Comparison of ENCODE assay signal across 14 cellular contexts in genomic region chr14:105290598-105291356, GRCh38. TPM values are rescaled to one million over a fixed set of nuclear protein-coding genes. Genes with fewer than 3 reads are reported as not detected.
A peak's percentile ranks its signal among the peaks of the same experiment; 100 is the strongest.
DNase-seq lines count a peak whose midpoint lies in the region; ATAC-seq and TF ChIP-seq lines count a peak whose summit lies in the region.
"Had no signal": no experiment of that assay in that cellular context is flagged by ENCODE, and none has a peak within 500 bp of the region (broad histone marks: within the 10 kb centered on the region; RNA-seq: fewer than 3 reads in every experiment).

No MANE protein-coding gene starts in this region.

- H3K56ac ChIP-seq in H9 (ENCODE audit: insufficient read length, low read depth, low read length) = no peak overlapping the region

- H3K4me2 ChIP-seq in H9 (ENCODE audit: insufficient read depth, insufficient read length, low read length) = no peak overlapping the region

- intact Hi-C loops in Caco-2 (cut with micrococcal nuclease; ENCODE audit: unreplicated experiment) = no loop called here
- intact Hi-C loops in naive thymus-derived CD4-positive, alpha-beta T cell (cut with micrococcal nuclease) = loop anchor here in 1 of 2 donors (10.0 kb wide), 1 partner anchor 46 kb away; the partner anchor contains the start of gene BTBD6

- H3K36me3 Mint-ChIP-seq in Caco-2 (ENCODE audit: insufficient read depth, unreplicated experiment) = no peaks in the 10 kb centered on the region
- H3K36me3 Mint-ChIP-seq in H9 (ENCODE audit: insufficient read depth in 1 of 3, low read depth in 3 of 3) = peaks cover 0 to 1% (median 0%) of the 10 kb centered on the region in 3 experiments; a peak in 2 of 7 replicates
- H3K36me3 Mint-ChIP-seq in naive thymus-derived CD4-positive, alpha-beta T cell = peaks cover 0 to 4% (median 0%) of the 10 kb centered on the region in 5 donors

- H3K9me3 ChIP-seq in Caco-2 (no peaks in the 10 kb centered on the region), H9 (ENCODE audit: control insufficient read depth, low read depth, low read length) (no peaks in the 10 kb centered on the region)
- H3K9me3 ChIP-seq in naive thymus-derived CD4-positive, alpha-beta T cell (ENCODE audit: control insufficient read depth in 2 of 3, low read length in 3 of 3) = no peaks in the 10 kb centered on the region
- H3K9me3 ChIP-seq: esophagus muscularis mucosa, mucosa of descending colon had no signal

- H2AFZ ChIP-seq in H9 (ENCODE audit: low read length) = no peak overlapping the region

- TF ChIP-seq CTCF in Caco-2 (IDR thresholded peaks at IDR 0.05; ENCODE audit: insufficient read depth in 1 of 2, low read depth in 1 of 2, low read length in 1 of 2, severe bottlenecking in 1 of 2, unreplicated experiment in 1 of 2) (peak in 1 of 2 experiments; percentile 10), H9 (conservative IDR thresholded peaks at IDR 0.05) (peak; percentile 44)

- no peak overlapping the region for H4K5ac ChIP-seq in H9 (ENCODE audit: insufficient read length, low read depth, low read length)

- no peak overlapping the region for H3T11ph ChIP-seq in H9 (ENCODE audit: low read length)

- H4K91ac ChIP-seq in H9 (ENCODE audit: insufficient read length, low read depth, low read length) = no peak overlapping the region

- H4K8ac ChIP-seq in H9 (replicated peaks; ENCODE audit: insufficient read length, low read depth, low read length) = no peak overlapping the region

- POLR2A ChIA-PET in Caco-2 (lab: Charles Lee) = no interaction called here
- POLR2A ChIA-PET in naive thymus-derived CD4-positive, alpha-beta T cell (lab: Charles Lee) = interaction anchor here (1.7 to 4.3 kb wide), 2 partner anchors 10 to 24 kb away, joined by 4 to 19 read pairs; partner anchors contain the start of gene PACS2

- no peak overlapping the region; the same call in 1 of the 2 replicates for H3K14ac ChIP-seq in H9 (ENCODE audit: insufficient read depth, low read length)

- H3K9ac ChIP-seq in H9 (ENCODE audit: extremely low read depth, insufficient read length, low read length) = no peak overlapping the region

- H3K4me3 Mint-ChIP-seq in Caco-2 (ENCODE audit: unreplicated experiment) (no peak overlapping the region), H9 (no peak overlapping the region)
- peak overlapping the region in 1 of 10 donors; percentile 14 for H3K4me3 Mint-ChIP-seq in naive thymus-derived CD4-positive, alpha-beta T cell

- no peak overlapping the region for H3K4ac ChIP-seq in H9 (ENCODE audit: low read depth, low read length)

- no peak overlapping the region for H2AK5ac ChIP-seq in H9 (ENCODE audit: insufficient read length, low read length)

- H2BK12ac ChIP-seq in H9 (ENCODE audit: insufficient read length, low read depth, low read length) = no peak overlapping the region

- H3K4me3 ChIP-seq in Caco-2 (ENCODE audit: low read depth, low read length) = no peak overlapping the region
- no peak overlapping the region for H3K4me3 ChIP-seq in naive thymus-derived CD4-positive, alpha-beta T cell (ENCODE audit: low read length)
- H3K4me3 ChIP-seq: esophagus muscularis mucosa, mucosa of descending colon had no signal

- H3K4me1 ChIP-seq in Caco-2 (no peaks in the 10 kb centered on the region), H9 (ENCODE audit: insufficient read depth, low read length) (no peaks in the 10 kb centered on the region)
- peaks cover 14 to 29% of the 10 kb centered on the region in 2 donors for H3K4me1 ChIP-seq in naive thymus-derived CD4-positive, alpha-beta T cell (ENCODE audit: control insufficient read depth in 2 of 2, insufficient read depth in 2 of 2, low read length in 2 of 2)

- peaks cover 5% of the 10 kb centered on the region; the same call in 1 of the 2 replicates for H3K79me2 ChIP-seq in H9 (ENCODE audit: insufficient read depth, low read length)

- no peak overlapping the region for H2BK15ac ChIP-seq in H9 (ENCODE audit: low read depth, low read length)

- no peak overlapping the region for H2BK120ac ChIP-seq in H9 (ENCODE audit: low read depth, low read length, poor library complexity, severe bottlenecking)

- no peaks in the 10 kb centered on the region for H3K79me1 ChIP-seq in H9 (ENCODE audit: insufficient read depth, low read depth, low read length, poor library complexity, severe bottlenecking)

- no peak overlapping the region for H3K18ac ChIP-seq in H9 (ENCODE audit: insufficient read length, low read depth, low read length)

- no peaks in the 10 kb centered on the region for H3K27me3 ChIP-seq in Caco-2 (replicated peaks; ENCODE audit: control insufficient read depth, insufficient read depth, low read length)
- no peaks in the 10 kb centered on the region for H3K27me3 ChIP-seq in H9 (ENCODE audit: insufficient read depth, low read length)
- H3K27me3 ChIP-seq in naive thymus-derived CD4-positive, alpha-beta T cell (ENCODE audit: control insufficient read depth in 2 of 2, insufficient read depth in 2 of 2, low read length in 2 of 2) = no peaks in the 10 kb centered on the region
- H3K27me3 ChIP-seq: esophagus muscularis mucosa had no signal

- WGBS in H9 (ENCODE audit: extremely low coverage, insufficient read length, low lambda C conversion rate) = no CpG with 5 or more reads among the region's 14 CpGs

- H3K4me1 Mint-ChIP-seq in Caco-2 (ENCODE audit: low read depth, unreplicated experiment) (no peaks in the 10 kb centered on the region), H9 (peaks cover 0 to 7% of the 10 kb centered on the region in 2 experiments; a peak in 1 of 4 replicates)
- peaks cover 27 to 55% (median 37%) of the 10 kb centered on the region in 7 donors for H3K4me1 Mint-ChIP-seq in naive thymus-derived CD4-positive, alpha-beta T cell

- H3K36me3 ChIP-seq in Caco-2 (ENCODE audit: control insufficient read depth, insufficient read depth, low read length) = no peaks in the 10 kb centered on the region
- H3K36me3 ChIP-seq in naive thymus-derived CD4-positive, alpha-beta T cell (ENCODE audit: control insufficient read depth in 2 of 3, insufficient read depth in 3 of 3, low read length in 3 of 3) = peaks cover 0 to 5% (median 0%) of the 10 kb centered on the region in 3 experiments

- H3K27ac Mint-ChIP-seq in Caco-2 (ENCODE audit: unreplicated experiment) (peak overlapping the region; percentile 35), H9 (peak overlapping the region in 2 of 3 experiments; percentile 15 to 68; a peak in 2 of 7 replicates)
- H3K27ac Mint-ChIP-seq in naive thymus-derived CD4-positive, alpha-beta T cell = peak overlapping the region in 7 of 9 donors; percentile 40 to 74 (median 69)

- no peak overlapping the region for H2BK20ac ChIP-seq in H9 (ENCODE audit: low read depth, low read length, poor library complexity, severe bottlenecking)

- CTCF ChIA-PET in Caco-2 (lab: Charles Lee) = interaction anchor here (0.6 kb wide), 1 partner anchor 11 kb away, joined by 5 read pairs; no protein-coding TSS in a partner anchor
- CTCF ChIA-PET in naive thymus-derived CD4-positive, alpha-beta T cell (lab: Charles Lee) = no interaction called here

- H4K20me1 ChIP-seq in H9 (ENCODE audit: control insufficient read depth, insufficient read depth, insufficient read length) = no peaks in the 10 kb centered on the region

- H3K9me3 Mint-ChIP-seq in Caco-2 (ENCODE audit: unreplicated experiment) (no peaks in the 10 kb centered on the region), H9 (no peaks in the 10 kb centered on the region)
- no peaks in the 10 kb centered on the region for H3K9me3 Mint-ChIP-seq in naive thymus-derived CD4-positive, alpha-beta T cell

- DNase-seq in Caco-2 (no peak), H9 (no peak), amniotic epithelial cell (ENCODE audit: low read depth) (peak; percentile 21), SK-N-DZ (ENCODE audit: low spot score) (no peak), NCI-H146 treated with DMSO at 0.1 percent for 48 hours (lab: John Stamatoyannopoulos, UW; ENCODE audit: unreplicated experiment) (no peak), DMS 273 treated with DMSO at 0.1 percent for 48 hours (lab: John Stamatoyannopoulos, UW) (no peak)
- no peak for DNase-seq in naive thymus-derived CD4-positive, alpha-beta T cell
- DNase-seq: central memory CD4-positive, alpha-beta T cell; Karpas-422; mucosa of descending colon; NCI-H2171 treated with DMSO at 0.1 percent for 48 hours; T1000 had no signal

- no peak overlapping the region for H2BK5ac ChIP-seq in H9 (ENCODE audit: insufficient read length, low read length)

- H3K27me3 Mint-ChIP-seq in Caco-2 (ENCODE audit: insufficient read depth, unreplicated experiment) (no peaks in the 10 kb centered on the region), H9 (ENCODE audit: low read depth) (no peaks in the 10 kb centered on the region)
- no peaks in the 10 kb centered on the region for H3K27me3 Mint-ChIP-seq in naive thymus-derived CD4-positive, alpha-beta T cell

- BruUV-seq in Caco-2 (replicated peaks; lab: Mats Ljungman, UMichigan) = no TSS peak

- ATAC-seq in naive thymus-derived CD4-positive, alpha-beta T cell = peak; percentile 48
- ATAC-seq: mucosa of descending colon, right cardiac atrium had no signal

- H3K23me2 ChIP-seq in H9 (ENCODE audit: insufficient read length, low read depth, low read length, poor library complexity, severe bottlenecking) = no peaks in the 10 kb centered on the region

- no peak overlapping the region for H3K23ac ChIP-seq in H9 (ENCODE audit: insufficient read length, low read depth, low read length)

- H3K27ac ChIP-seq in H9 (ENCODE audit: insufficient read length, low read depth, low read length) = no peak overlapping the region
- no peak overlapping the region for H3K27ac ChIP-seq in naive thymus-derived CD4-positive, alpha-beta T cell (ENCODE audit: low read depth, low read length)
- H3K27ac ChIP-seq: esophagus muscularis mucosa had no signal

RNA-seq across cellular contexts. Expression of gene BRF1, which starts 10.0 kb away (rescaled TPM):
- total RNA-seq in Caco-2 (2022) = 41.6 and 43.6 TPM in 2 replicates
- 27.0 and 28.3 TPM in 2 replicates for total RNA-seq in H9 (2021)
- 10 to 100 TPM; 49.8 to 75.7 (median 61.4) TPM for total RNA-seq in naive thymus-derived CD4-positive, alpha-beta T cell
- 10 to 100 TPM in 1 of 2 donors, 1 to 10 TPM in 1; 7.1 to 11.9 TPM for polyA plus RNA-seq in naive thymus-derived CD4-positive, alpha-beta T cell
- 19.0 and 21.0 TPM in 2 replicates for polyA plus RNA-seq in SK-N-DZ (2014; cell fraction: cytosol; rRNA removed)
- polyA plus RNA-seq in SK-N-DZ (2014; cell fraction: nucleus; rRNA removed) = 39.7 and 48.3 TPM in 2 replicates

RNA-seq across cellular contexts. Expression of gene PACS2, which starts 23.8 kb away (rescaled TPM):
- total RNA-seq in Caco-2 (2022) (58.1 and 60.0 TPM in 2 replicates), H9 (2021) (63.5 and 72.5 TPM in 2 replicates)
- total RNA-seq in naive thymus-derived CD4-positive, alpha-beta T cell = 10 to 100 TPM; 33.9 to 75.4 (median 72.3) TPM
- polyA plus RNA-seq in naive thymus-derived CD4-positive, alpha-beta T cell = 1 to 10 TPM; 1.5 to 4.5 TPM
- polyA plus RNA-seq in SK-N-DZ (2014; cell fraction: cytosol; rRNA removed) = 21.0 and 31.3 TPM in 2 replicates
- 175 and 199 TPM in 2 replicates for polyA plus RNA-seq in SK-N-DZ (2014; cell fraction: nucleus; rRNA removed)

RNA-seq across cellular contexts. Expression of gene BTBD6, which starts 42.4 kb away (rescaled TPM):
- 22.7 and 25.3 TPM in 2 replicates for total RNA-seq in Caco-2 (2022)
- 22.9 and 23.3 TPM in 2 replicates for total RNA-seq in H9 (2021)
- total RNA-seq in naive thymus-derived CD4-positive, alpha-beta T cell = 10 to 100 TPM; 30.8 to 43.0 (median 40.1) TPM
- 1 to 10 TPM; 4.0 to 7.9 TPM for polyA plus RNA-seq in naive thymus-derived CD4-positive, alpha-beta T cell
- 16.6 and 23.0 TPM in 2 replicates for polyA plus RNA-seq in SK-N-DZ (2014; cell fraction: cytosol; rRNA removed)
- 31.2 and 39.8 TPM in 2 replicates for polyA plus RNA-seq in SK-N-DZ (2014; cell fraction: nucleus; rRNA removed)
